21 cellular contexts compared by ENCODE assay signal in the genomic region with DNA sequence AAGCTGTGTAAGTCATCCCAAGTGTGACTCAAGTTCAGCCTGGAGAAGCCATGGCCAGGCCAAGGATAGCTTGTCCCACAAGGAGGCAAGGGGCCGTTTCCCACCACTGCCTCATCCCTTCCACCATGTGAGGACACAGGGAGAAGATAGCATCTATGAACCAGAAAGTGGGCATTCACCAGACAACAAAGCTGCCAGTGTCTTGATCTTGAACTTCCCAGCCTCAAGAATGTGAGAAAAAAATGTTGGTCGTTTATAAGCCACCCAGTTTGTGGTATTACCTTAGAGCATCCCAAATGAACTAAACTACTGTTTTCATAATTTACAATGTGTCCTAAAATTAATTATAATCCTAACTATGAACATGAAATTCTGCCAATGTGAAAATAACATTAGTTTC.
DNase-seq lines count a peak whose midpoint lies in the region; ATAC-seq and TF ChIP-seq lines count a peak whose summit lies in the region.
"Had no signal": no experiment of that assay in that cellular context is flagged by ENCODE, and none has a peak within 500 bp of the region (broad histone marks: within the 10 kb centered on the region; RNA-seq: fewer than 3 reads in every experiment).

No MANE protein-coding gene starts in this region.

- peaks cover 34% of the 10 kb centered on the region for H3K4me1 Mint-ChIP-seq in activated CD4-positive, alpha-beta T cell treated with anti-CD3 and anti-CD28 coated beads, Interleukin-2, amount 10 ng/mL, durations not matched to agents 24 days and 14 days
- H3K4me1 Mint-ChIP-seq in stimulated activated naive CD8-positive, alpha-beta T cell treated with anti-CD3 and anti-CD28 coated beads, Interleukin-15, Interleukin-2, amounts not matched to agents 100 ng/mL and 50 ng/mL, for 24 hours (ENCODE audit: low read depth), result peaks cover 41% of the 10 kb centered on the region
- peaks cover 37% of the 10 kb centered on the region for H3K4me1 Mint-ChIP-seq in activated naive CD8-positive, alpha-beta T cell treated with anti-CD3 and anti-CD28 coated beads, Interleukin-2, amount 50 U/mL, for 24 hours
- no peaks in the 10 kb centered on the region for H3K4me1 Mint-ChIP-seq in type B pancreatic cell (ENCODE audit: unreplicated experiment)

- no peak for DNase-seq in activated CD4-positive, alpha-beta T cell treated with anti-CD3 and anti-CD28 coated beads, Interleukin-2, amount 10 ng/mL, durations not matched to agents 24 days and 14 days
- DNase-seq in activated CD4-positive, alpha-beta T cell treated with anti-CD3 and anti-CD28 coated beads for 1 hour, result no peak
- no peak for DNase-seq in stimulated activated naive CD8-positive, alpha-beta T cell treated with anti-CD3 and anti-CD28 coated beads, Interleukin-15, Interleukin-2, amounts not matched to agents 100 U/mL and 50 U/mL, for 24 hours
- DNase-seq in activated naive CD8-positive, alpha-beta T cell treated with anti-CD3 and anti-CD28 coated beads, Interleukin-2, amount 50 U/mL, for 24 hours, result no peak
- DNase-seq in trophoblast cell, result no peak
- DNase-seq in ascending aorta (ENCODE audit: low spot score in 2 of 2), result no peak
- no peak for DNase-seq in type B pancreatic cell (ENCODE audit: extremely low spot score, unreplicated experiment)
- DNase-seq: 8988T, DMS153, GM23248, IMR-90, Karpas-422, NCI-H1417 treated with DMSO at 0.1 percent for 48 hours, NCI-H187 treated with DMSO at 0.1 percent for 48 hours, NCI-H226, NCI-H524, NCI-H82 had no signal

- H3K27ac ChIP-seq in trophoblast cell (ENCODE audit: low read depth, low read length) (no peak overlapping the region), ascending aorta (no peak overlapping the region)
- H3K27ac ChIP-seq: GM23248 had no signal

- H2BK5ac ChIP-seq in trophoblast cell (ENCODE audit: low read depth, low read length, poor library complexity), result no peak overlapping the region

- no peak overlapping the region for H3K4ac ChIP-seq in trophoblast cell (ENCODE audit: low read depth, low read length)

- no peak overlapping the region for H4K12ac ChIP-seq in trophoblast cell (ENCODE audit: low read depth, low read length)

- H3K36me3 Mint-ChIP-seq in activated CD4-positive, alpha-beta T cell treated with anti-CD3 and anti-CD28 coated beads, Interleukin-2, amount 10 ng/mL, durations not matched to agents 24 days and 14 days (ENCODE audit: low read depth), result peaks cover 56% of the 10 kb centered on the region
- no peaks in the 10 kb centered on the region for H3K36me3 Mint-ChIP-seq in stimulated activated naive CD8-positive, alpha-beta T cell treated with anti-CD3 and anti-CD28 coated beads, Interleukin-15, Interleukin-2, amounts not matched to agents 100 ng/mL and 50 ng/mL, for 24 hours (ENCODE audit: low read depth)
- peaks cover 8% of the 10 kb centered on the region for H3K36me3 Mint-ChIP-seq in activated naive CD8-positive, alpha-beta T cell treated with anti-CD3 and anti-CD28 coated beads, Interleukin-2, amount 50 U/mL, for 24 hours (ENCODE audit: low read depth)
- H3K36me3 Mint-ChIP-seq in type B pancreatic cell, result no peaks in the 10 kb centered on the region
- H3K36me3 Mint-ChIP-seq: CD14-positive monocyte had no signal

- H3K18ac ChIP-seq in trophoblast cell (ENCODE audit: low read length), result no peak overlapping the region

- no peak overlapping the region for H3K14ac ChIP-seq in trophoblast cell (ENCODE audit: low read length)

- H3K4me1 ChIP-seq in trophoblast cell (ENCODE audit: control insufficient read depth in 1 of 2, insufficient read depth in 2 of 2, low read length in 2 of 2) (no peaks in the 10 kb centered on the region), ascending aorta (no peaks in the 10 kb centered on the region)
- H3K4me1 ChIP-seq: HAP-1 had no signal

- no peaks in the 10 kb centered on the region for H3K27me3 Mint-ChIP-seq in activated CD4-positive, alpha-beta T cell treated with anti-CD3 and anti-CD28 coated beads, Interleukin-2, amount 10 ng/mL, durations not matched to agents 24 days and 14 days
- H3K27me3 Mint-ChIP-seq in stimulated activated naive CD8-positive, alpha-beta T cell treated with anti-CD3 and anti-CD28 coated beads, Interleukin-15, Interleukin-2, amounts not matched to agents 100 ng/mL and 50 ng/mL, for 24 hours, result no peaks in the 10 kb centered on the region
- H3K27me3 Mint-ChIP-seq in activated naive CD8-positive, alpha-beta T cell treated with anti-CD3 and anti-CD28 coated beads, Interleukin-2, amount 50 U/mL, for 24 hours, result no peaks in the 10 kb centered on the region
- no peaks in the 10 kb centered on the region for H3K27me3 Mint-ChIP-seq in type B pancreatic cell

- no peak overlapping the region for H4K8ac ChIP-seq in trophoblast cell (ENCODE audit: low read depth, low read length)

- peak overlapping the region; percentile 78 for H3K4me3 Mint-ChIP-seq in activated CD4-positive, alpha-beta T cell treated with anti-CD3 and anti-CD28 coated beads, Interleukin-2, amount 10 ng/mL, durations not matched to agents 24 days and 14 days
- H3K4me3 Mint-ChIP-seq in stimulated activated naive CD8-positive, alpha-beta T cell treated with anti-CD3 and anti-CD28 coated beads, Interleukin-15, Interleukin-2, amounts not matched to agents 100 ng/mL and 50 ng/mL, for 24 hours, result no peak overlapping the region
- no peak overlapping the region for H3K4me3 Mint-ChIP-seq in activated naive CD8-positive, alpha-beta T cell treated with anti-CD3 and anti-CD28 coated beads, Interleukin-2, amount 50 U/mL, for 24 hours
- H3K4me3 Mint-ChIP-seq in type B pancreatic cell, result no peak overlapping the region
- H3K4me3 Mint-ChIP-seq: CD14-positive monocyte had no signal

- peaks cover 15% of the 10 kb centered on the region for H3K9me3 Mint-ChIP-seq in activated CD4-positive, alpha-beta T cell treated with anti-CD3 and anti-CD28 coated beads, Interleukin-2, amount 10 ng/mL, durations not matched to agents 24 days and 14 days
- peaks cover 10% of the 10 kb centered on the region for H3K9me3 Mint-ChIP-seq in stimulated activated naive CD8-positive, alpha-beta T cell treated with anti-CD3 and anti-CD28 coated beads, Interleukin-15, Interleukin-2, amounts not matched to agents 100 ng/mL and 50 ng/mL, for 24 hours
- peaks cover 16% of the 10 kb centered on the region for H3K9me3 Mint-ChIP-seq in activated naive CD8-positive, alpha-beta T cell treated with anti-CD3 and anti-CD28 coated beads, Interleukin-2, amount 50 U/mL, for 24 hours
- H3K9me3 Mint-ChIP-seq in type B pancreatic cell, result peaks cover 5% of the 10 kb centered on the region

- WGBS in trophoblast cell (ENCODE audit: extremely low coverage, insufficient coverage, insufficient read length), result no CpG with 5 or more reads among the region's 2 CpGs

- H3K9me3 ChIP-seq in trophoblast cell (ENCODE audit: insufficient read depth, low read depth, low read length), result no peaks in the 10 kb centered on the region
- H3K9me3 ChIP-seq in ascending aorta, result no peaks in the 10 kb centered on the region
- H3K9me3 ChIP-seq: HAP-1 had no signal

- H2BK120ac ChIP-seq in trophoblast cell (ENCODE audit: insufficient read depth, low read length, poor library complexity), result no peak overlapping the region

- H3K4me2 ChIP-seq in trophoblast cell (ENCODE audit: low read length), result no peak overlapping the region

- H4K91ac ChIP-seq in trophoblast cell (ENCODE audit: low read depth, low read length), result no peak overlapping the region

- H3K4me3 ChIP-seq in trophoblast cell (ENCODE audit: low read depth, low read length), result no peak overlapping the region
- H3K4me3 ChIP-seq in ascending aorta, result no peak overlapping the region
- H3K4me3 ChIP-seq: GM12878, GM23248, HAP-1 had no signal

- no peak overlapping the region for H3K9ac ChIP-seq in trophoblast cell (ENCODE audit: low read length)
- H3K9ac ChIP-seq: GM23248 had no signal

- no peak overlapping the region for H3K23ac ChIP-seq in trophoblast cell (ENCODE audit: low read length)

- no peak for TF ChIP-seq CTCF in ascending aorta (IDR thresholded peaks at IDR 0.05)
- no peak for TF ChIP-seq CTCF in type B pancreatic cell (conservative IDR thresholded peaks at IDR 0.05)

- no peaks in the 10 kb centered on the region for H3K79me2 ChIP-seq in trophoblast cell (ENCODE audit: control insufficient read depth, insufficient read depth, low read length, poor library complexity)

- intact Hi-C loops in activated CD4-positive, alpha-beta T cell treated with anti-CD3 and anti-CD28 coated beads, Interleukin-2, amount 10 ng/mL, durations not matched to agents 24 days and 14 days (cut with micrococcal nuclease), result no loop called here
- intact Hi-C loops in ascending aorta (cut with DNase I), result no loop called here

- no peak overlapping the region for H2AFZ ChIP-seq in trophoblast cell (ENCODE audit: insufficient read depth, low read length, poor library complexity)
- H2AFZ ChIP-seq: GM23248 had no signal

- H3K36me3 ChIP-seq in trophoblast cell (ENCODE audit: control insufficient read depth in 1 of 2, insufficient read depth in 2 of 2, low read length in 2 of 2), result no peaks in the 10 kb centered on the region
- H3K36me3 ChIP-seq in ascending aorta, result no peaks in the 10 kb centered on the region
- H3K36me3 ChIP-seq: HAP-1 had no signal

- no peak overlapping the region for H2BK12ac ChIP-seq in trophoblast cell (ENCODE audit: low read length)

- H3K27ac Mint-ChIP-seq in activated CD4-positive, alpha-beta T cell treated with anti-CD3 and anti-CD28 coated beads, Interleukin-2, amount 10 ng/mL, durations not matched to agents 24 days and 14 days, result peak overlapping the region; percentile 97
- H3K27ac Mint-ChIP-seq in stimulated activated naive CD8-positive, alpha-beta T cell treated with anti-CD3 and anti-CD28 coated beads, Interleukin-15, Interleukin-2, amounts not matched to agents 100 ng/mL and 50 ng/mL, for 24 hours, result peak overlapping the region; percentile 31
- H3K27ac Mint-ChIP-seq in activated naive CD8-positive, alpha-beta T cell treated with anti-CD3 and anti-CD28 coated beads, Interleukin-2, amount 50 U/mL, for 24 hours, result peak overlapping the region; percentile 84
- H3K27ac Mint-ChIP-seq in type B pancreatic cell, result no peak overlapping the region
- H3K27ac Mint-ChIP-seq: CD14-positive monocyte had no signal

- H2AK5ac ChIP-seq in trophoblast cell (ENCODE audit: low read length), result no peak overlapping the region

- no peak for ATAC-seq in stimulated activated naive CD8-positive, alpha-beta T cell treated with anti-CD3 and anti-CD28 coated beads, Interleukin-15, Interleukin-2, amounts not matched to agents 100 U/mL and 50 U/mL, for 24 hours
- ATAC-seq in activated naive CD8-positive, alpha-beta T cell treated with anti-CD3 and anti-CD28 coated beads, Interleukin-2, amount 50 U/mL, for 24 hours, result no peak
- ATAC-seq: GM12878 had no signal

- no peaks in the 10 kb centered on the region for H3K79me1 ChIP-seq in trophoblast cell (ENCODE audit: low read length)

- H3K27me3 ChIP-seq in trophoblast cell (ENCODE audit: insufficient read depth, low read length) (no peaks in the 10 kb centered on the region), ascending aorta (no peaks in the 10 kb centered on the region)
